14 cellular contexts compared by ENCODE assay signal in the genomic region with DNA sequence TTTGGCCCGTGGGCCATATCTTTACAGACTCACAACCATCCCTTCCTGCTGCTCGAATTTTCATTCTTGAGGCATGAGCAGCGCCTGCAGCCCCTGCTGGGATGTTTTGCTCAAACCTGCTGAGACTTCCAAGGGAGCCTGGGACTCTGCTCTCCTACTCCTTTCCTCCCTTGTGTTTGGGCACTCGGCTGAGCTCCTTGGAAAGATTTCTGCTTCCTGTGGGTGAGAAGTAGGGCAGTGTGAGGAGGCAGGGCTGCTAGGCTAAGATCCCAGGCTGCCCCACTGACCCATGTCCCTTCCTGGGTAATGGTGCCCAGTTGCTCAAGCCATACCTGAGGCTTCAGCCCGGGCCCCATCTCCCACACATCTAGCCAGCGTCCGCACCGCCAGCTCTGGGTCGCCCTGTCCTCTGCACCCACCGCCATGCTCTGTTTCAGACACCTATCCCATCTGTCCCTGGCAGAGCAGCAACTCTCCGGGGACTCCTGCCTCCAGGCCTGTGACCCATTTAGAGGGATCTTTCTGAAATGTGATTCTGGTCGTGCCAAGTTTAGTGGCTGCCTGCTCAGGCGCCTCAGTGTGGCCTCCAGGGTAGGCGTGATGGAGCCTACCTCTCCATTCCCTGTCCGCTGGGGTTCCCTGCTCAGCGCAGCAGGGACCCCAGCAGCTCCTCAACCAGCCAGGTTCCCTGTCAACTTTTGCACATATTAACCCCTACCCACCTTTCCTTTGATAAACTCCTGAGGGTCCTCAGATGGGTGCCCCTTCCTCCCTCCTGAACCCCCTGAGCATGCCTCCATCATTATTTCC.
DNase-seq lines count a peak whose midpoint lies in the region; TF ChIP-seq lines count a peak whose summit lies in the region.
"Had no signal": no experiment of that assay in that cellular context is flagged by ENCODE, and none has a peak within 500 bp of the region (broad histone marks: within the 10 kb centered on the region; RNA-seq: fewer than 3 reads in every experiment).

No MANE protein-coding gene starts in this region.

- peaks cover 61% of the 10 kb centered on the region for H3K4me1 Mint-ChIP-seq in HFFc6 (ENCODE audit: low read depth)
- peaks cover 100% of the 10 kb centered on the region for H3K4me1 Mint-ChIP-seq in brain
- H3K4me1 Mint-ChIP-seq: activated CD8-positive, alpha-beta memory T cell treated with anti-CD3 and anti-CD28 coated beads, Interleukin-2, amount 10 ng/mL, durations not matched to agents 7 days and 5 days had no signal

- H3K36me3 ChIP-seq in A673 (ENCODE audit: insufficient read depth, low read length, poor library complexity, severe bottlenecking) (no peaks in the 10 kb centered on the region), Peyer's patch (no peaks in the 10 kb centered on the region)
- H3K36me3 ChIP-seq: esophagus squamous epithelium had no signal

- H3K9me3 Mint-ChIP-seq in HFFc6: no peaks in the 10 kb centered on the region
- H3K9me3 Mint-ChIP-seq in brain: no peaks in the 10 kb centered on the region

- POLR2A ChIA-PET in A673 (lab: Charles Lee; ENCODE audit: low non-redundant PET): no interaction called here

- TF ChIP-seq CTCF in A673 (conservative IDR thresholded peaks at IDR 0.05; ENCODE audit: low read depth, low read length): no peak
- TF ChIP-seq CTCF in HFFc6 (IDR thresholded peaks at IDR 0.05): no peak
- no peak for TF ChIP-seq CTCF in brain (conservative IDR thresholded peaks at IDR 0.05)
- TF ChIP-seq CTCF in Peyer's patch (IDR thresholded peaks at IDR 0.05): no peak

- H3K27me3 Mint-ChIP-seq in HFFc6 (ENCODE audit: insufficient read depth) (peaks cover 2% of the 10 kb centered on the region; the same call in 1 of the 2 replicates), brain (peaks cover 4% of the 10 kb centered on the region)
- H3K27me3 Mint-ChIP-seq: activated CD8-positive, alpha-beta memory T cell treated with anti-CD3 and anti-CD28 coated beads, Interleukin-2, amount 10 ng/mL, durations not matched to agents 7 days and 5 days; activated naive CD8-positive, alpha-beta T cell had no signal

- H3K4me3 ChIP-seq in A673 (ENCODE audit: low read depth, low read length, poor library complexity, severe bottlenecking) (no peak overlapping the region), Peyer's patch (no peak overlapping the region)
- H3K4me3 ChIP-seq: esophagus squamous epithelium had no signal

- peaks cover 80% of the 10 kb centered on the region for H3K4me1 ChIP-seq in A673 (ENCODE audit: insufficient read depth, low read length, poor library complexity, severe bottlenecking)
- peaks cover 0 to 10% (median 0%) of the 10 kb centered on the region in 4 donors for H3K4me1 ChIP-seq in Peyer's patch

- H3K9me3 ChIP-seq in A673 (ENCODE audit: low read depth, low read length, poor library complexity, severe bottlenecking) (no peaks in the 10 kb centered on the region), Peyer's patch (no peaks in the 10 kb centered on the region)
- H3K9me3 ChIP-seq: esophagus squamous epithelium had no signal

- peak overlapping the region; percentile 29; the same call in 1 of the 2 replicates for H3K27ac Mint-ChIP-seq in HFFc6
- peak overlapping the region; percentile 53 to 99 (median 89) for H3K27ac Mint-ChIP-seq in brain
- H3K27ac Mint-ChIP-seq: activated CD8-positive, alpha-beta memory T cell treated with anti-CD3 and anti-CD28 coated beads, Interleukin-2, amount 10 ng/mL, durations not matched to agents 7 days and 5 days; activated naive CD8-positive, alpha-beta T cell had no signal

- CTCF ChIA-PET in A673 (lab: Charles Lee): no interaction called here

- intact Hi-C loops in A673 (cut with micrococcal nuclease; ENCODE audit: unreplicated experiment): no loop called here

- BruUV-seq in A673 (replicated peaks; lab: Mats Ljungman, UMichigan): no TSS peak

- peak overlapping the region; percentile 12 for H3K27ac ChIP-seq in A673 (ENCODE audit: low read depth, low read length, poor library complexity, severe bottlenecking)
- H3K27ac ChIP-seq in Peyer's patch: no peak overlapping the region
- H3K27ac ChIP-seq: esophagus squamous epithelium had no signal

- TF ChIP-seq POLR2A in Peyer's patch (IDR thresholded peaks at IDR 0.05): no peak

- H3K36me3 Mint-ChIP-seq in HFFc6 (ENCODE audit: low read depth) (no peaks in the 10 kb centered on the region), brain (no peaks in the 10 kb centered on the region)
- H3K36me3 Mint-ChIP-seq: activated CD8-positive, alpha-beta memory T cell treated with anti-CD3 and anti-CD28 coated beads, Interleukin-2, amount 10 ng/mL, durations not matched to agents 7 days and 5 days had no signal

- no peak overlapping the region for H3K4me3 Mint-ChIP-seq in HFFc6
- peak overlapping the region in 3 of 5 experiments; percentile 10 to 79 (median 24) for H3K4me3 Mint-ChIP-seq in brain
- H3K4me3 Mint-ChIP-seq: activated CD8-positive, alpha-beta memory T cell treated with anti-CD3 and anti-CD28 coated beads, Interleukin-2, amount 10 ng/mL, durations not matched to agents 7 days and 5 days; activated naive CD8-positive, alpha-beta T cell had no signal

- no peaks in the 10 kb centered on the region for H3K27me3 ChIP-seq in A673 (replicated peaks; ENCODE audit: insufficient read depth, low read depth, low read length, poor library complexity)
- H3K27me3 ChIP-seq in Peyer's patch: no peaks in the 10 kb centered on the region

- DNase-seq in A673 (ENCODE audit: low spot score) (peak; percentile 64), HFFc6 (no peak), midbrain (lab: John Stamatoyannopoulos, UW) (peak; percentile 35), DMS153 (lab: John Stamatoyannopoulos, UW) (no peak), NCI-H1048 (lab: John Stamatoyannopoulos, UW) (no peak), Peyer's patch (no peak), NCI-H2081 (lab: John Stamatoyannopoulos, UW) (no peak)
- DNase-seq: activated CD8-positive, alpha-beta memory T cell treated with anti-CD3 and anti-CD28 coated beads, Interleukin-2, amount 10 ng/mL, durations not matched to agents 7 days and 5 days; esophagus squamous epithelium; mammary epithelial cell; NCI-H146; NCI-H748 treated with DMSO at 0.1 percent for 48 hours had no signal

Comparison
In these comparisons a context has a peak if more than half of its experiments do, and no peak if none do; other contexts are left out.
1. DNase-seq: peak in A673 (single experiment) and midbrain (single experiment); none in HFFc6 (single experiment), DMS153 (single experiment), NCI-H1048 (single experiment), Peyer's patch (0 of 3) and NCI-H2081 (0 of 2).